20 cellular contexts compared by ENCODE assay signal in genomic region chr14:94938016-94938415, GRCh38.
"Had no signal": no experiment of that assay in that cellular context is flagged by ENCODE, and none has a peak within 500 bp of the region (broad histone marks: within the 10 kb centered on the region; RNA-seq: fewer than 3 reads in every experiment).

No MANE protein-coding gene starts in this region.

- DNase-seq: effector CD4-positive, alpha-beta T cell; endodermal cell; erythroblast; foreskin keratinocyte; head of caudate nucleus; hippocampal formation; left colon; left ventricle myocardium superior; mesenchymal stem cell; naive thymus-derived CD8-positive, alpha-beta T cell; posterior cingulate gyrus; small intestine; stimulated activated CD4-positive, alpha-beta T cell treated with anti-CD3 and anti-CD28 coated beads, Interleukin-12 subunit alpha, Interleukin-12 subunit beta, amount 100 ng/mL, for 4 hours; stimulated activated naive CD4-positive, alpha-beta T cell; stomach; substantia nigra; transverse colon had no signal

- H3K27me3 ChIP-seq: foreskin keratinocyte, stomach, transverse colon had no signal

- H3K36me3 ChIP-seq: stomach, thoracic aorta, transverse colon had no signal

- H3K9me3 ChIP-seq: stomach, thoracic aorta, transverse colon had no signal

- H3K4me1 ChIP-seq: foreskin keratinocyte had no signal

- H3K4me3 ChIP-seq: coronary artery, lung, stomach, transverse colon had no signal

- H3K27ac ChIP-seq: foreskin keratinocyte had no signal

- ATAC-seq: foreskin keratinocyte; left colon; naive thymus-derived CD8-positive, alpha-beta T cell had no signal
